17 cellular contexts compared by ENCODE assay signal in the genomic region with DNA sequence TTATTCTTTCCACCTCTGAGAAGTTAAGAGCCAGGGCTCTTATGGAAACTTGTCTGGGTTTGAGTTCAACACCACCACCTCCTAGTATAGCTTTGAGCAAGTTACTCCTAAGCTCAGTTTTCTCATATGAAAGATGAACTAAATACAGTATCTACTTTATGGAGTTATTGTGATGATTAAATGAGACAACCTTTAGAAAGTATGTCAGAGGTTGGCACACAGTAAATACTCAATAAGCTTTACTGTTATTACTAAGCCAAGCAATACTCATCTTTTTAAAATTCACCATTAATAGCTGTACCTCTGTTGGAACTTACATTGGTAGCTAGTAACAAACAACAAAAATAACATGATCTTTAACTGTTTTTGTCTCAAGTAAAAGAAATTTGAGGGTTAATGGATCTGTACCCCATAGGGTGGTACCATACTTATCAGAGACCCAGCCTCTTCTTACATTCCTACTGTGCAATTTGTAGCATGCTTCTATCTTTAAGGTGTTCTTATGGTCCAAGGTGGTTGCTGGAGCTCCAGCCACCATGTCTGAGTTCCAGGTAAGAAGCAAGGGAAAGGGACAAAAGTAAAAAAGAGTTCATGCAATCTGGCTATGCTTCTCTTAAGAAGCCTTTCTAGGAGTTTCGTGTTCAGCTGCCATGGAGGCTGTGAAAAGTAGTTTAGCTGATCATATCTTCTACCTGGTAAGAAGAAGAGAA. TPM values are rescaled to one million over a fixed set of nuclear protein-coding genes. Genes with fewer than 3 reads are reported as not detected.
A peak's percentile ranks its signal among the peaks of the same experiment; 100 is the strongest.
DNase-seq lines count a peak whose midpoint lies in the region; ATAC-seq and TF ChIP-seq lines count a peak whose summit lies in the region.
"Had no signal": no experiment of that assay in that cellular context is flagged by ENCODE, and none has a peak within 500 bp of the region (broad histone marks: within the 10 kb centered on the region; RNA-seq: fewer than 3 reads in every experiment).

No MANE protein-coding gene starts in this region.

- in situ Hi-C loops in gastrocnemius medialis (cut with MboI; ENCODE audit: low sequenced_read_pairs in 4 of 4), result no loop called here

- DNase-seq in activated T-cell treated with anti-CD3 and anti-CD28 coated beads, Interleukin-2, amount 50 U/mL, for 72 hours, result no peak
- DNase-seq in activated T-cell treated with anti-CD3 and anti-CD28 coated beads, Interleukin-2, amount 50 U/mL, for 48 hours, result no peak
- DNase-seq in activated T-helper 1 cell treated with anti-CD3 and anti-CD28 coated beads, Interleukin-12 subunit alpha, Interleukin-12 subunit beta, Interleukin-2, Interleukin-4 antibody, amounts not matched to agents 30 ng/mL and 10 ng/mL and 1 ng/mL, durations not matched to agents 14 hours and 24 hours and 36 hours (ENCODE audit: low spot score), result no peak
- DNase-seq in type B pancreatic cell (ENCODE audit: extremely low spot score, unreplicated experiment) (no peak), gastrocnemius medialis (no peak), nucleus accumbens (lab: John Stamatoyannopoulos, UW) (no peak), COR-L47 (lab: John Stamatoyannopoulos, UW) (no peak)
- DNase-seq: activated CD4-positive, alpha-beta T cell treated with anti-CD3 and anti-CD28 coated beads, Interleukin-2, amount 50 U/mL, for 48 hours; activated effector memory CD4-positive, alpha-beta T cell treated with Interleukin-2 at 50 U/mL for 16 hours; C1 segment of cervical spinal cord; lower lobe of right lung; NCI-H1930; NCI-H510A; stimulated activated naive CD4-positive, alpha-beta T cell; transverse colon had no signal

- no peaks in the 10 kb centered on the region for H3K9me3 Mint-ChIP-seq in activated T-cell treated with anti-CD3 and anti-CD28 coated beads, Interleukin-2, amount 50 U/mL, for 72 hours
- peaks cover 9% of the 10 kb centered on the region for H3K9me3 Mint-ChIP-seq in activated T-helper 1 cell treated with anti-CD3 and anti-CD28 coated beads, Interleukin-12 subunit alpha, Interleukin-12 subunit beta, Interleukin-2, Interleukin-4 antibody, amounts not matched to agents 30 ng/mL and 10 ng/mL and 1 ng/mL, durations not matched to agents 14 hours and 24 hours and 36 hours
- H3K9me3 Mint-ChIP-seq in type B pancreatic cell, result peaks cover 11% of the 10 kb centered on the region

- H3K4me3 ChIP-seq in gastrocnemius medialis, result no peak overlapping the region
- H3K4me3 ChIP-seq: lower lobe of right lung, right atrium auricular region, transverse colon had no signal

- ATAC-seq in activated T-cell treated with anti-CD3 and anti-CD28 coated beads, Interleukin-2, amount 50 U/mL, for 72 hours (replicated peaks in 1 of 2), result peak; percentile 72 to 81
- ATAC-seq in HG02642 (IDR thresholded peaks at IDR 0.05; ENCODE audit: poor library complexity, unreplicated experiment) (peak; percentile 13), gastrocnemius medialis (no peak)
- ATAC-seq: lower lobe of right lung had no signal

- no peaks in the 10 kb centered on the region for H3K27me3 ChIP-seq in gastrocnemius medialis
- H3K27me3 ChIP-seq: right atrium auricular region, transverse colon had no signal

- peaks cover 60% of the 10 kb centered on the region for H3K4me1 Mint-ChIP-seq in activated T-cell treated with anti-CD3 and anti-CD28 coated beads, Interleukin-2, amount 50 U/mL, for 72 hours (ENCODE audit: low read depth)
- H3K4me1 Mint-ChIP-seq in activated T-helper 1 cell treated with anti-CD3 and anti-CD28 coated beads, Interleukin-12 subunit alpha, Interleukin-12 subunit beta, Interleukin-2, Interleukin-4 antibody, amounts not matched to agents 30 ng/mL and 10 ng/mL and 1 ng/mL, durations not matched to agents 14 hours and 24 hours and 36 hours (ENCODE audit: low read depth), result peaks cover 76% of the 10 kb centered on the region
- peaks cover 13% of the 10 kb centered on the region for H3K4me1 Mint-ChIP-seq in type B pancreatic cell (ENCODE audit: unreplicated experiment)

- H3K4me1 ChIP-seq in gastrocnemius medialis, result no peaks in the 10 kb centered on the region
- H3K4me1 ChIP-seq: lower lobe of right lung, right atrium auricular region, transverse colon had no signal

- no peaks in the 10 kb centered on the region for H3K36me3 Mint-ChIP-seq in activated T-cell treated with anti-CD3 and anti-CD28 coated beads, Interleukin-2, amount 50 U/mL, for 72 hours (ENCODE audit: insufficient read depth in 2 of 2)
- H3K36me3 Mint-ChIP-seq in activated T-helper 1 cell treated with anti-CD3 and anti-CD28 coated beads, Interleukin-12 subunit alpha, Interleukin-12 subunit beta, Interleukin-2, Interleukin-4 antibody, amounts not matched to agents 30 ng/mL and 10 ng/mL and 1 ng/mL, durations not matched to agents 14 hours and 24 hours and 36 hours (ENCODE audit: low read depth), result peaks cover 28% of the 10 kb centered on the region
- H3K36me3 Mint-ChIP-seq in type B pancreatic cell, result peaks cover 3% of the 10 kb centered on the region

- TF ChIP-seq CTCF in type B pancreatic cell (conservative IDR thresholded peaks at IDR 0.05), result no peak
- no peak for TF ChIP-seq CTCF in gastrocnemius medialis (IDR thresholded peaks at IDR 0.05 in 4 of 5, conservative IDR thresholded peaks at IDR 0.05 in 1 of 5)

- H3K36me3 ChIP-seq in gastrocnemius medialis, result no peaks in the 10 kb centered on the region
- H3K36me3 ChIP-seq: lower lobe of right lung, right atrium auricular region, transverse colon had no signal

- TF ChIP-seq POLR2A in gastrocnemius medialis (IDR thresholded peaks at IDR 0.05), result no peak

- peak overlapping the region; percentile 87 for H3K27ac Mint-ChIP-seq in activated T-cell treated with anti-CD3 and anti-CD28 coated beads, Interleukin-2, amount 50 U/mL, for 72 hours
- peak overlapping the region; percentile 81 for H3K27ac Mint-ChIP-seq in activated T-helper 1 cell treated with anti-CD3 and anti-CD28 coated beads, Interleukin-12 subunit alpha, Interleukin-12 subunit beta, Interleukin-2, Interleukin-4 antibody, amounts not matched to agents 30 ng/mL and 10 ng/mL and 1 ng/mL, durations not matched to agents 14 hours and 24 hours and 36 hours
- peak overlapping the region; percentile 68 for H3K27ac Mint-ChIP-seq in type B pancreatic cell

- no peaks in the 10 kb centered on the region for H3K9me3 ChIP-seq in gastrocnemius medialis
- H3K9me3 ChIP-seq: lower lobe of right lung, right atrium auricular region, transverse colon had no signal

- H3K27me3 Mint-ChIP-seq in activated T-cell treated with anti-CD3 and anti-CD28 coated beads, Interleukin-2, amount 50 U/mL, for 72 hours (ENCODE audit: low read depth), result no peaks in the 10 kb centered on the region
- no peaks in the 10 kb centered on the region for H3K27me3 Mint-ChIP-seq in activated T-helper 1 cell treated with anti-CD3 and anti-CD28 coated beads, Interleukin-12 subunit alpha, Interleukin-12 subunit beta, Interleukin-2, Interleukin-4 antibody, amounts not matched to agents 30 ng/mL and 10 ng/mL and 1 ng/mL, durations not matched to agents 14 hours and 24 hours and 36 hours (ENCODE audit: insufficient read depth)
- H3K27me3 Mint-ChIP-seq in type B pancreatic cell, result no peaks in the 10 kb centered on the region

- peak overlapping the region; percentile 31 to 67 for H3K4me3 Mint-ChIP-seq in activated T-cell treated with anti-CD3 and anti-CD28 coated beads, Interleukin-2, amount 50 U/mL, for 72 hours
- no peak overlapping the region for H3K4me3 Mint-ChIP-seq in activated T-helper 1 cell treated with anti-CD3 and anti-CD28 coated beads, Interleukin-12 subunit alpha, Interleukin-12 subunit beta, Interleukin-2, Interleukin-4 antibody, amounts not matched to agents 30 ng/mL and 10 ng/mL and 1 ng/mL, durations not matched to agents 14 hours and 24 hours and 36 hours
- no peak overlapping the region for H3K4me3 Mint-ChIP-seq in type B pancreatic cell

- intact Hi-C loops in activated T-helper 1 cell treated with anti-CD3 and anti-CD28 coated beads, Interleukin-12 subunit alpha, Interleukin-12 subunit beta, Interleukin-2, Interleukin-4 antibody, amounts not matched to agents 30 ng/mL and 10 ng/mL and 1 ng/mL, durations not matched to agents 14 hours and 24 hours and 36 hours (cut with micrococcal nuclease), result no loop called here
- intact Hi-C loops in gastrocnemius medialis (cut with DNase I; ENCODE audit: low total_unique reads), result no loop called here

- no peak overlapping the region for H3K27ac ChIP-seq in gastrocnemius medialis
- H3K27ac ChIP-seq: lower lobe of right lung, right atrium auricular region, transverse colon had no signal

RNA-seq across cellular contexts. Expression of a gene that starts 24.1 kb away (rescaled TPM):
- 100 to 1,000 TPM; 114 to 124 TPM for total RNA-seq in activated T-cell treated with anti-CD3 and anti-CD28 coated beads, Interleukin-2, amount 50 U/mL, for 72 hours
- 250 and 276 TPM in 2 replicates for total RNA-seq in activated T-helper 1 cell treated with anti-CD3 and anti-CD28 coated beads, Interleukin-12 subunit alpha, Interleukin-12 subunit beta, Interleukin-2, Interleukin-4 antibody, amounts not matched to agents 30 ng/mL and 10 ng/mL and 1 ng/mL, durations not matched to agents 14 hours and 24 hours and 36 hours
- total RNA-seq in type B pancreatic cell (ENCODE audit: low replicate concordance) (41.7 and 97.5 TPM in 2 replicates), gastrocnemius medialis (10 to 100 TPM; 21.8 to 47.8 (median 31.9) TPM)

RNA-seq across cellular contexts. Expression of a gene that starts 50.8 kb away (rescaled TPM):
- total RNA-seq in activated T-cell treated with anti-CD3 and anti-CD28 coated beads, Interleukin-2, amount 50 U/mL, for 72 hours, result 10 to 100 TPM; 62.5 to 69.2 TPM
- total RNA-seq in activated T-helper 1 cell treated with anti-CD3 and anti-CD28 coated beads, Interleukin-12 subunit alpha, Interleukin-12 subunit beta, Interleukin-2, Interleukin-4 antibody, amounts not matched to agents 30 ng/mL and 10 ng/mL and 1 ng/mL, durations not matched to agents 14 hours and 24 hours and 36 hours, result 99.3 and 107 TPM in 2 replicates
- total RNA-seq in type B pancreatic cell (ENCODE audit: low replicate concordance), result 40.8 and 66.9 TPM in 2 replicates
- 10 to 100 TPM; 14.9 to 44.8 (median 23.1) TPM for total RNA-seq in gastrocnemius medialis

Comparison
In these comparisons a context has a peak if more than half of its experiments do, and no peak if none do; other contexts are left out.
1. ATAC-seq: peak in activated T-cell treated with anti-CD3 and anti-CD28 coated beads, Interleukin-2, amount 50 U/mL, for 72 hours (2 of 2) and HG02642 (single experiment); none in gastrocnemius medialis (0 of 2).
2. H3K4me3 Mint-ChIP-seq: peak in activated T-cell treated with anti-CD3 and anti-CD28 coated beads, Interleukin-2, amount 50 U/mL, for 72 hours (2 of 2); none in activated T-helper 1 cell treated with anti-CD3 and anti-CD28 coated beads, Interleukin-12 subunit alpha, Interleukin-12 subunit beta, Interleukin-2, Interleukin-4 antibody, amounts not matched to agents 30 ng/mL and 10 ng/mL and 1 ng/mL, durations not matched to agents 14 hours and 24 hours and 36 hours (single experiment) and type B pancreatic cell (single experiment).
3. Peak in every context shown above with its lines, with median percentiles within 50 percentile points of each other: H3K27ac Mint-ChIP-seq.